ENCODE assay signal across 9 cellular contexts in the genomic region with DNA sequence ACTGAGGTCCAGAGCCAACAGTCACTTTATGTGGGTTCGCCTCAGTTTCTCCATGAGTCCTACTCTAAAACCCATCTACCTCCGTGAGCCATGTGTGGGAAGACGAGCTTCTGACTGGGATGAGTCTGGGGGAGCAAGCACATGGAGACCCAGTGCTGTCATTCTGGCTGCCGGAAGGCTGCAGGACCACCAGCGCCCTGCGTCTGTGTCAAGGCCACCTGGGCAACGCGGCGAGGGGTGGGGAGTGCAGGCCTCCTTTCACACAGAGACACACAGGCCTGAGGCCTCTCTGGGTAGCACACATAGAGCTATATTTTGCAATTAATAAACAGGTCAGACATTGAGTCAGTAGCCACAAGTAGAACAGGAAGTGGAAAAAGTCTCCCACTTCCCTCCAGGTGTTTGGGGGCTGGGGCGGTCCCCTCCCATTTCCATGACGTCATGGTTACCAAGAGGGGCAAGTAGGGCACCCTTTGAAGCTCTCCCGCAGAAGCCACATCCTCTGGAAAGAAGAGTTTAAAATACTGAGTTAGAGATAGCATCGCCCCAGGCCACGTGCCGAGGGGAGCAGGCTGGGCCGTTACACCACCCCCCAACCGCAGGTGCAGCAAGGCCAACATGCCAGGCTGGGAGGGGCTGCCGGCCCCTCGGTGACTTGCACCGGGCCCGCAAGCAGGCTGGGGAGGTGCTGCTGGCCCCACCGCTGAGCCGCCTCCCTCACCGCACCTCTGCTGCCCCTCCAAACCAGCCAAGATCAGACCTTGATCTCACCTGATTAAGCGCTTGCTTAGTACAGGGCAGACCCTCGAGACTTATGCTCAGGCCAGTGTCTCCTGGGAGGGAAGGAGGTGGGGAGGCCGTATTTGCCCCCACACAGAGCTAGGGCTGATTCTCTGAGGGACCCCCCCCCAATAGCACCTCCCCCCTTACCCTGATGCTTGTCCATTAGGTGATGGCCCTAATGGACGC. TPM values are rescaled to one million over a fixed set of nuclear protein-coding genes. Genes with fewer than 3 reads are reported as not detected.
DNase-seq lines count a peak whose midpoint lies in the region; ATAC-seq and TF ChIP-seq lines count a peak whose summit lies in the region.
"Had no signal": no experiment of that assay in that cellular context is flagged by ENCODE, and none has a peak within 500 bp of the region (broad histone marks: within the 10 kb centered on the region; RNA-seq: fewer than 3 reads in every experiment).

No MANE protein-coding gene starts in this region.

- H3K4me3 Mint-ChIP-seq in activated CD8-positive, alpha-beta memory T cell treated with anti-CD3 and anti-CD28 coated beads, Interleukin-2, amount 10 ng/mL, durations not matched to agents 7 days and 5 days: peak overlapping the region; percentile 68
- peak overlapping the region; percentile 58 for H3K4me3 Mint-ChIP-seq in type B pancreatic cell

- no peaks in the 10 kb centered on the region for H3K27me3 ChIP-seq in osteoblast (ENCODE audit: insufficient read depth, low read length)
- H3K27me3 ChIP-seq: ascending aorta had no signal

- ATAC-seq in HG02571 (IDR thresholded peaks at IDR 0.05; ENCODE audit: unreplicated experiment): peak; percentile 59
- peak; percentile 67 for ATAC-seq in activated CD8-positive, alpha-beta memory T cell treated with anti-CD3 and anti-CD28 coated beads, Interleukin-2, amount 10 ng/mL, durations not matched to agents 7 days and 5 days

- peak overlapping the region; percentile 93 for H2AFZ ChIP-seq in osteoblast (ENCODE audit: low read length)

- CTCF ChIA-PET in activated CD8-positive, alpha-beta memory T cell treated with anti-CD3 and anti-CD28 coated beads, Interleukin-2, amount 10 ng/mL, durations not matched to agents 7 days and 5 days (lab: Charles Lee): interaction anchor here (0.5 to 18.6 kb wide), 64 partner anchors 10 to 833 kb away, joined by 3 to 642 read pairs (median 4); a partner anchor contains a TSS

- no peaks in the 10 kb centered on the region for H4K20me1 ChIP-seq in osteoblast (ENCODE audit: insufficient read depth, low read length)

- H3K27ac ChIP-seq in osteoblast (ENCODE audit: low read depth, low read length): peak overlapping the region; percentile 57

- TF ChIP-seq CTCF in GM12873 (IDR thresholded peaks at IDR 0.05; ENCODE audit: insufficient read depth, low read depth, low read length, missing control alignments) (peak; percentile 14), epithelial cell of proximal tubule (conservative IDR thresholded peaks at IDR 0.05; ENCODE audit: low read depth, low read length) (no peak), osteoblast (IDR thresholded peaks at IDR 0.05; ENCODE audit: extremely low read depth, low read depth, low read length) (no peak), type B pancreatic cell (conservative IDR thresholded peaks at IDR 0.05) (no peak)

- no peaks in the 10 kb centered on the region for H3K79me2 ChIP-seq in osteoblast (ENCODE audit: insufficient read depth, low read length)

- peaks cover 28% of the 10 kb centered on the region for H3K36me3 Mint-ChIP-seq in activated CD8-positive, alpha-beta memory T cell treated with anti-CD3 and anti-CD28 coated beads, Interleukin-2, amount 10 ng/mL, durations not matched to agents 7 days and 5 days
- no peaks in the 10 kb centered on the region for H3K36me3 Mint-ChIP-seq in type B pancreatic cell

- peaks cover 91% of the 10 kb centered on the region for H3K4me1 Mint-ChIP-seq in activated CD8-positive, alpha-beta memory T cell treated with anti-CD3 and anti-CD28 coated beads, Interleukin-2, amount 10 ng/mL, durations not matched to agents 7 days and 5 days
- H3K4me1 Mint-ChIP-seq in type B pancreatic cell (ENCODE audit: unreplicated experiment): peaks cover 43% of the 10 kb centered on the region

- DNase-seq in NCI-H226 (peak; percentile 98), epithelial cell of proximal tubule (ENCODE audit: low read depth) (no peak), osteoblast (ENCODE audit: insufficient read length, low spot score, missing footprints) (peak; percentile 47), type B pancreatic cell (ENCODE audit: extremely low spot score, unreplicated experiment) (no peak), NCI-H2107 (lab: John Stamatoyannopoulos, UW) (no peak)
- peak; percentile 100 for DNase-seq in activated CD8-positive, alpha-beta memory T cell treated with anti-CD3 and anti-CD28 coated beads, Interleukin-2, amount 10 ng/mL, durations not matched to agents 7 days and 5 days

- H3K27ac Mint-ChIP-seq in activated CD8-positive, alpha-beta memory T cell treated with anti-CD3 and anti-CD28 coated beads, Interleukin-2, amount 10 ng/mL, durations not matched to agents 7 days and 5 days: peak overlapping the region; percentile 94
- peak overlapping the region; percentile 68 for H3K27ac Mint-ChIP-seq in type B pancreatic cell

- no peaks in the 10 kb centered on the region for H3K36me3 ChIP-seq in osteoblast (ENCODE audit: insufficient read depth, low read length)
- H3K36me3 ChIP-seq: ascending aorta had no signal

- H3K9me3 Mint-ChIP-seq in activated CD8-positive, alpha-beta memory T cell treated with anti-CD3 and anti-CD28 coated beads, Interleukin-2, amount 10 ng/mL, durations not matched to agents 7 days and 5 days (ENCODE audit: low read depth): no peaks in the 10 kb centered on the region
- no peaks in the 10 kb centered on the region for H3K9me3 Mint-ChIP-seq in type B pancreatic cell

- H3K27me3 Mint-ChIP-seq in activated CD8-positive, alpha-beta memory T cell treated with anti-CD3 and anti-CD28 coated beads, Interleukin-2, amount 10 ng/mL, durations not matched to agents 7 days and 5 days: peaks cover 3% of the 10 kb centered on the region
- H3K27me3 Mint-ChIP-seq in type B pancreatic cell: peaks cover 8% of the 10 kb centered on the region

- peaks cover 12% of the 10 kb centered on the region for H3K4me1 ChIP-seq in osteoblast (ENCODE audit: insufficient read depth, low read length)

- H3K4me2 ChIP-seq in osteoblast (ENCODE audit: insufficient read depth, low read length): peak overlapping the region; percentile 76

- H3K9me3 ChIP-seq in osteoblast (ENCODE audit: low read depth, low read length): no peaks in the 10 kb centered on the region
- H3K9me3 ChIP-seq: ascending aorta had no signal

- H3K4me3 ChIP-seq in epithelial cell of proximal tubule (ENCODE audit: low read depth, low read length) (peak overlapping the region; percentile 36), osteoblast (ENCODE audit: insufficient read depth, low read length) (peak overlapping the region; percentile 56)

RNA-seq across cellular contexts. Expression of a gene that starts 32.7 kb away (rescaled TPM):
- total RNA-seq in activated CD8-positive, alpha-beta memory T cell treated with anti-CD3 and anti-CD28 coated beads, Interleukin-2, amount 10 ng/mL, durations not matched to agents 7 days and 5 days: 100 to 1,000 TPM; 115 to 185 TPM
- total RNA-seq in epithelial cell of proximal tubule: 330 and 389 TPM in 2 replicates
- 213 and 272 TPM in 2 replicates for total RNA-seq in osteoblast
- total RNA-seq in type B pancreatic cell (ENCODE audit: low replicate concordance): 191 and 228 TPM in 2 replicates

RNA-seq across cellular contexts. Expression of a gene that starts 41.8 kb away (rescaled TPM):
- total RNA-seq in activated CD8-positive, alpha-beta memory T cell treated with anti-CD3 and anti-CD28 coated beads, Interleukin-2, amount 10 ng/mL, durations not matched to agents 7 days and 5 days: 10 to 100 TPM; 11.8 to 13.8 TPM
- total RNA-seq in epithelial cell of proximal tubule (10.3 and 10.7 TPM in 2 replicates), osteoblast (52.1 and 54.2 TPM in 2 replicates), type B pancreatic cell (ENCODE audit: low replicate concordance) (34.1 and 71.0 TPM in 2 replicates)

Comparison
In these comparisons a context has a peak if more than half of its experiments do, and no peak if none do; other contexts are left out.
1. DNase-seq: peak in NCI-H226 (single experiment), activated CD8-positive, alpha-beta memory T cell treated with anti-CD3 and anti-CD28 coated beads, Interleukin-2, amount 10 ng/mL, durations not matched to agents 7 days and 5 days (single experiment) and osteoblast (single experiment); none in epithelial cell of proximal tubule (single experiment), type B pancreatic cell (single experiment) and NCI-H2107 (single experiment).